In genomic region chr2:22043784-22044183, GRCh38 we compare ENCODE assay signal across 28 cellular contexts.
"Had no signal": no experiment of that assay in that cellular context is flagged by ENCODE, and none has a peak within 500 bp of the region (broad histone marks: within the 10 kb centered on the region; RNA-seq: fewer than 3 reads in every experiment).

No MANE protein-coding gene starts in this region.

- DNase-seq: head of caudate nucleus; hippocampal formation; left ventricle myocardium inferior; midbrain; mucosa of descending colon; naive thymus-derived CD4-positive, alpha-beta T cell; nucleus accumbens; pancreas; posterior cingulate gyrus; psoas muscle; right lobe of liver; stimulated activated CD4-positive, alpha-beta T cell treated with anti-CD3 and anti-CD28 coated beads, Interleukin-1b, Interleukin-23, amount 100 ng/mL, for 48 hours; stimulated activated CD4-positive, alpha-beta T cell treated with anti-CD3 and anti-CD28 coated beads, Interleukin-2, amount 100 ng/mL, for 48 hours; stimulated activated CD4-positive, alpha-beta T cell treated with anti-CD3 and anti-CD28 coated beads, Interleukin-4, amount 100 ng/mL, for 4 hours; stimulated activated CD8-positive, alpha-beta memory T cell treated with anti-CD3 and anti-CD28 coated beads, Interleukin-4, amount 100 ng/mL, for 48 hours; stimulated activated naive CD4-positive, alpha-beta T cell treated with Interleukin-2 at 50 U/mL for 16 hours; stimulated activated naive CD8-positive, alpha-beta T cell treated with anti-CD3 and anti-CD28 coated beads, Interleukin-15, amount 100 ng/mL, for 72 hours; substantia nigra; upper lobe of left lung had no signal

- H3K9me3 ChIP-seq: mucosa of descending colon, pancreas, psoas muscle, right lobe of liver, upper lobe of left lung, vagina had no signal

- H3K4me3 ChIP-seq: left ventricle myocardium inferior, lung, mucosa of descending colon, pancreas, psoas muscle, right atrium auricular region, right lobe of liver, smooth muscle cell, tibial nerve, upper lobe of left lung, vagina had no signal

- H3K36me3 ChIP-seq: left ventricle myocardium inferior, pancreas, right atrium auricular region, right lobe of liver, tibial nerve, upper lobe of left lung, vagina had no signal

- H3K27me3 ChIP-seq: right atrium auricular region, right lobe of liver, tibial nerve, upper lobe of left lung, vagina had no signal

- FAIRE-seq: islet of Langerhans, pancreas had no signal

- H3K4me3 Mint-ChIP-seq: memory B cell; naive thymus-derived CD4-positive, alpha-beta T cell; natural killer cell treated with Interleukin-12 subunit alpha and Interleukin-12 subunit beta and Interleukin-15 and Interleukin-18, amount 100 ng/mL, for 72 hours; stimulated activated memory B cell treated with anti-CD40 and anti-IgM and Interleukin-4, amounts not matched to agents 10 μg/mL and 1 μg/mL and 100 μg/mL, for 72 hours; stimulated activated naive CD8-positive, alpha-beta T cell treated with anti-CD3 and anti-CD28 coated beads, Interleukin-15, amount 100 ng/mL, for 72 hours had no signal

- H3K9me3 Mint-ChIP-seq: memory B cell had no signal

- H3K27ac Mint-ChIP-seq: memory B cell; naive thymus-derived CD4-positive, alpha-beta T cell; natural killer cell treated with Interleukin-12 subunit alpha and Interleukin-12 subunit beta and Interleukin-15 and Interleukin-18, amount 100 ng/mL, for 72 hours; stimulated activated memory B cell treated with anti-CD40 and anti-IgM and Interleukin-4, amounts not matched to agents 10 μg/mL and 1 μg/mL and 100 μg/mL, for 72 hours; stimulated activated naive CD8-positive, alpha-beta T cell treated with anti-CD3 and anti-CD28 coated beads, Interleukin-15, amount 100 ng/mL, for 72 hours had no signal

- H3K27me3 Mint-ChIP-seq: memory B cell; naive thymus-derived CD4-positive, alpha-beta T cell; natural killer cell treated with Interleukin-12 subunit alpha and Interleukin-12 subunit beta and Interleukin-15 and Interleukin-18, amount 100 ng/mL, for 72 hours; stimulated activated memory B cell treated with anti-CD40 and anti-IgM and Interleukin-4, amounts not matched to agents 10 μg/mL and 1 μg/mL and 100 μg/mL, for 72 hours; stimulated activated naive CD8-positive, alpha-beta T cell treated with anti-CD3 and anti-CD28 coated beads, Interleukin-15, amount 100 ng/mL, for 72 hours had no signal

- H3K4me1 ChIP-seq: left ventricle myocardium inferior, pancreas, psoas muscle, right atrium auricular region, right lobe of liver, tibial nerve, upper lobe of left lung, vagina had no signal

- H3K4me1 Mint-ChIP-seq: memory B cell; naive thymus-derived CD4-positive, alpha-beta T cell; stimulated activated memory B cell treated with anti-CD40 and anti-IgM and Interleukin-4, amounts not matched to agents 10 μg/mL and 1 μg/mL and 100 μg/mL, for 72 hours; stimulated activated naive CD8-positive, alpha-beta T cell treated with anti-CD3 and anti-CD28 coated beads, Interleukin-15, amount 100 ng/mL, for 72 hours had no signal

- H3K36me3 Mint-ChIP-seq: memory B cell; naive thymus-derived CD4-positive, alpha-beta T cell; stimulated activated memory B cell treated with anti-CD40 and anti-IgM and Interleukin-4, amounts not matched to agents 10 μg/mL and 1 μg/mL and 100 μg/mL, for 72 hours had no signal

- H3K27ac ChIP-seq: left ventricle myocardium inferior, pancreas, psoas muscle, right atrium auricular region, right lobe of liver, tibial nerve, upper lobe of left lung, vagina had no signal
